In genomic region chr7:84829719-84830118, GRCh38 we compare ENCODE assay signal across 33 cellular contexts.
"Had no signal": no experiment of that assay in that cellular context is flagged by ENCODE, and none has a peak within 500 bp of the region (broad histone marks: within the 10 kb centered on the region; RNA-seq: fewer than 3 reads in every experiment).

No MANE protein-coding gene starts in this region.

- H3K36me3 ChIP-seq: breast epithelium, cardiac muscle cell, colonic mucosa, esophagus squamous epithelium had no signal

- DNase-seq: activated CD4-positive, alpha-beta memory T cell treated with anti-CD3 and anti-CD28 coated beads for 36 hours; activated CD4-positive, alpha-beta T cell treated with anti-CD3 and anti-CD28 coated beads for 36 hours; activated CD4-positive, alpha-beta T cell treated with anti-CD3 and anti-CD28 coated beads, Interleukin-2, amount 10 ng/mL, durations not matched to agents 24 days and 14 days; activated CD4-positive, CD25-positive, alpha-beta regulatory T cell; activated CD4-positive, CD25-positive, alpha-beta regulatory T cell treated with anti-CD3 and anti-CD28 coated beads, Interleukin-2, amount 50 U/mL, for 72 hours; activated CD8-positive, alpha-beta memory T cell treated with anti-CD3 and anti-CD28 coated beads, Interleukin-2, amount 10 ng/mL, durations not matched to agents 7 days and 5 days; activated CD8-positive, alpha-beta memory T cell treated with anti-CD3 and anti-CD28 coated beads, Interleukin-2, amount 50 U/mL, for 4 hours; activated CD8-positive, alpha-beta T cell treated with anti-CD3 and anti-CD28 coated beads, Interleukin-2, amount 10 ng/mL, durations not matched to agents 7 days and 5 days; activated gamma-delta T cell; activated naive CD4-positive, alpha-beta T cell; activated naive CD4-positive, alpha-beta T cell treated with anti-CD3 and anti-CD28 coated beads, Interleukin-2, amount 10 ng/mL, durations not matched to agents 7 days and 5 days; activated naive CD8-positive, alpha-beta T cell treated with anti-CD3 and anti-CD28 coated beads, Interleukin-2, amount 10 ng/mL, durations not matched to agents 7 days and 5 days; activated T-cell treated with anti-CD3 and anti-CD28 coated beads, Interleukin-2, amount 50 U/mL, for 1 hour; activated T-cell treated with anti-CD3 and anti-CD28 coated beads, Interleukin-2, amount 50 U/mL, for 48 hours; amniotic stem cell; anterior cingulate cortex; central memory CD4-positive, alpha-beta T cell; cerebellar nuclear complex; colonic mucosa; effector CD8-positive, alpha-beta T cell; esophagus squamous epithelium; foreskin melanocyte; head of caudate nucleus; T-helper 1 cell; T-helper 17 cell; T1000 had no signal

- H3K4me1 ChIP-seq: breast epithelium, colonic mucosa, esophagus squamous epithelium had no signal

- H3K27ac ChIP-seq: breast epithelium, cardiac muscle cell, colonic mucosa, epithelial cell of prostate, esophagus squamous epithelium had no signal

- H3K4me3 ChIP-seq: breast epithelium, cardiac muscle cell, colonic mucosa, esophagus squamous epithelium had no signal

- FAIRE-seq: astrocyte, endometrium, endothelial cell of umbilical vein had no signal

- H3K9me3 ChIP-seq: breast epithelium, colonic mucosa, esophagus squamous epithelium had no signal

- ATAC-seq: activated CD4-positive, alpha-beta T cell treated with anti-CD3 and anti-CD28 coated beads for 36 hours; activated CD8-positive, alpha-beta memory T cell treated with anti-CD3 and anti-CD28 coated beads, Interleukin-2, amount 10 ng/mL, durations not matched to agents 7 days and 5 days; activated CD8-positive, alpha-beta T cell treated with anti-CD3 and anti-CD28 coated beads, Interleukin-2, amount 10 ng/mL, durations not matched to agents 7 days and 5 days; activated naive CD4-positive, alpha-beta T cell treated with anti-CD3 and anti-CD28 coated beads, Interleukin-2, amount 50 U/mL, for 72 hours; T-helper 17 cell had no signal

- H3K27me3 ChIP-seq: breast epithelium, cardiac muscle cell, colonic mucosa, esophagus squamous epithelium had no signal
